16 cellular contexts compared by ENCODE assay signal in the genomic region with DNA sequence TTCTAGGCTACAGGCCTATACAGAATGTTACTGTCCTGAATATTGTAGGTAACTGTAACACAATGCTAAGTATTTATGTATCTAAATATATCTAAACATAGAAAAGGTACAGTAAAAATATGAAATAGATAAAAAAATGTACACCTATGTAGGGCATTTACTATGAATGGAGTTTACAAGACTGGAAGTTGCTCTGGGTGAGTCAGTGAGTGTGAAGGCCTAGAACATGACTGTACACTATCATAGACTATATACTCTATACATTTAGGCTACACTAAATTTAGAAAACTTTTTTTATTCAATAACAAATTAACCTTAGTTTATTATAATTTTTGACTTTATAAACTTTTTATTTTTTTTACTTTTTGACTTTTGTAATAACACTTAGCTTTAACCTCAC.
DNase-seq lines count a peak whose midpoint lies in the region; ATAC-seq, FAIRE-seq and TF ChIP-seq lines count a peak whose summit lies in the region.
"Had no signal": no experiment of that assay in that cellular context is flagged by ENCODE, and none has a peak within 500 bp of the region (broad histone marks: within the 10 kb centered on the region; RNA-seq: fewer than 3 reads in every experiment).

No MANE protein-coding gene starts in this region.

- no peak overlapping the region for H3K9ac ChIP-seq in kidney (ENCODE audit: low read length in 2 of 2)
- H3K9ac ChIP-seq: BLaER1 treated with 17β-estradiol and CSF1 and Interleukin-3, amounts not matched to agents 10 nM and 100 nM; GM23248 had no signal

- H3K36me3 ChIP-seq in RWPE2 (ENCODE audit: low read depth) (no peaks in the 10 kb centered on the region), kidney (ENCODE audit: control insufficient read depth in 1 of 2, insufficient read depth in 2 of 2, low read length in 2 of 2) (no peaks in the 10 kb centered on the region), gastrocnemius medialis (no peaks in the 10 kb centered on the region)
- H3K36me3 ChIP-seq: BLaER1 treated with 17β-estradiol and CSF1 and Interleukin-3, amounts not matched to agents 10 nM and 100 nM had no signal

- no peak for DNase-seq in RWPE2 (ENCODE audit: low spot score)
- peak; percentile 65 for DNase-seq in epithelial cell of esophagus (ENCODE audit: low read depth)
- no peak for DNase-seq in kidney
- DNase-seq in Right ventricle myocardium superior: no peak
- no peak for DNase-seq in SKM-1 treated with dmso at 0.1 percent for 144 hours (lab: John Stamatoyannopoulos, UW; ENCODE audit: unreplicated experiment)
- no peak for DNase-seq in gastrocnemius medialis
- no peak for DNase-seq in caudate nucleus (lab: John Stamatoyannopoulos, UW)
- DNase-seq: ACHN; CD4-positive, CD25-positive, alpha-beta regulatory T cell; GM23248 had no signal

- H3K27me3 ChIP-seq in RWPE2 (ENCODE audit: insufficient read depth, poor library complexity, severe bottlenecking): no peaks in the 10 kb centered on the region
- H3K27me3 ChIP-seq in gastrocnemius medialis: no peaks in the 10 kb centered on the region
- H3K27me3 ChIP-seq: BLaER1 treated with 17β-estradiol and CSF1 and Interleukin-3, amounts not matched to agents 10 nM and 100 nM had no signal

- peak; percentile 67; the same call in 1 of the 3 replicates for ATAC-seq in RWPE2 (ENCODE audit: low read depth)
- no peak for ATAC-seq in Right ventricle myocardium superior (ENCODE audit: poor library complexity)
- no peak for ATAC-seq in gastrocnemius medialis
- ATAC-seq: HCT116 had no signal

- peak; percentile 11 for FAIRE-seq in G401.6 (lab: Jason Lieb, UNC)
- FAIRE-seq in kidney (lab: Jason Lieb, UNC): peak; percentile 83
- FAIRE-seq: GM12891, H54 had no signal

- no peak for TF ChIP-seq CTCF in RWPE2 (IDR thresholded peaks at IDR 0.05; ENCODE audit: poor library complexity, severe bottlenecking)
- TF ChIP-seq CTCF in epithelial cell of esophagus (IDR thresholded peaks at IDR 0.05; ENCODE audit: insufficient read depth, low read depth, low read length, missing control alignments): no peak
- TF ChIP-seq CTCF in kidney (IDR thresholded peaks at IDR 0.05; ENCODE audit: borderline replicate concordance, extremely low read depth, insufficient read depth): no peak
- TF ChIP-seq CTCF in gastrocnemius medialis (IDR thresholded peaks at IDR 0.05 in 4 of 5, conservative IDR thresholded peaks at IDR 0.05 in 1 of 5): no peak

- H3K4me3 ChIP-seq in RWPE2 (ENCODE audit: severe bottlenecking) (no peak overlapping the region), epithelial cell of esophagus (ENCODE audit: low read length) (no peak overlapping the region), kidney (ENCODE audit: low read length in 2 of 2) (no peak overlapping the region), gastrocnemius medialis (no peak overlapping the region)
- H3K4me3 ChIP-seq: BLaER1 treated with 17β-estradiol and CSF1 and Interleukin-3, amounts not matched to agents 10 nM and 100 nM; GM23248 had no signal

- no peak overlapping the region for H3K27ac ChIP-seq in RWPE2 (ENCODE audit: poor library complexity, severe bottlenecking)
- no peak overlapping the region for H3K27ac ChIP-seq in kidney (ENCODE audit: low read depth in 2 of 2, low read length in 2 of 2)
- H3K27ac ChIP-seq in gastrocnemius medialis: no peak overlapping the region
- no peak overlapping the region for H3K27ac ChIP-seq in caudate nucleus (ENCODE audit: low read depth, low read length)
- H3K27ac ChIP-seq: BLaER1 treated with 17β-estradiol and CSF1 and Interleukin-3, amounts not matched to agents 10 nM and 100 nM; GM23248; HL-60 had no signal

- H3K9me3 ChIP-seq in RWPE2 (ENCODE audit: severe bottlenecking) (no peaks in the 10 kb centered on the region), kidney (ENCODE audit: control insufficient read depth in 1 of 2, low read length in 2 of 2) (no peaks in the 10 kb centered on the region), gastrocnemius medialis (no peaks in the 10 kb centered on the region)

- in situ Hi-C loops in gastrocnemius medialis (cut with MboI; ENCODE audit: low sequenced_read_pairs in 4 of 4): no loop called here

- H3K4me1 ChIP-seq in RWPE2 (ENCODE audit: insufficient read depth, poor library complexity, severe bottlenecking): no peaks in the 10 kb centered on the region
- no peaks in the 10 kb centered on the region for H3K4me1 ChIP-seq in kidney (ENCODE audit: control insufficient read depth in 1 of 2, insufficient read depth in 1 of 2, low read depth in 1 of 2, low read length in 2 of 2)
- H3K4me1 ChIP-seq in gastrocnemius medialis: no peaks in the 10 kb centered on the region
- H3K4me1 ChIP-seq: BLaER1 treated with 17β-estradiol and CSF1 and Interleukin-3, amounts not matched to agents 10 nM and 100 nM had no signal

- intact Hi-C loops in kidney (cut with DNase I) (no loop called here), Right ventricle myocardium superior (cut with DNase I) (no loop called here), gastrocnemius medialis (cut with DNase I; ENCODE audit: low total_unique reads) (loop anchor here (5.0 kb wide), 1 partner anchor 38 kb away; no protein-coding TSS in a partner anchor)

- no peak for TF ChIP-seq POLR2A in gastrocnemius medialis (IDR thresholded peaks at IDR 0.05)
